8 cellular contexts compared by ENCODE assay signal in genomic region chr10:109978481-109978880, GRCh38. TPM values are rescaled to one million over a fixed set of nuclear protein-coding genes. Genes with fewer than 3 reads are reported as not detected.
DNase-seq lines count a peak whose midpoint lies in the region; ATAC-seq, FAIRE-seq and TF ChIP-seq lines count a peak whose summit lies in the region.

No MANE protein-coding gene starts in this region.

- no peak for TF ChIP-seq POLR2A in H54 (IDR thresholded peaks at IDR 0.05; ENCODE audit: low read depth, low read length)

- no peak for FAIRE-seq in H54 (lab: Jason Lieb, UNC)

- peak; percentile 36 for DNase-seq in NOMO-1 treated with DMSO at 0.1 percent for 48 hours (lab: John Stamatoyannopoulos, UW; ENCODE audit: unreplicated experiment)
- no peak for DNase-seq in NOMO-1 treated with dmso at 0.1 percent for 144 hours (lab: John Stamatoyannopoulos, UW; ENCODE audit: unreplicated experiment)
- DNase-seq in RPMI8226: peak; percentile 17
- peak; percentile 65 for DNase-seq in activated naive CD4-positive, alpha-beta T cell treated with Interleukin-2 at 50 U/mL for 16 hours
- peak; percentile 26 for DNase-seq in left cardiac atrium
- peak; percentile 31 to 59 for DNase-seq in stimulated activated CD4-positive, alpha-beta T cell treated with anti-CD3 and anti-CD28 coated beads, Interleukin-12 subunit alpha, Interleukin-12 subunit beta, amount 100 ng/mL, for 24 hours (ENCODE audit: low read depth in 2 of 2)
- DNase-seq in H54 (ENCODE audit: insufficient read length, low spot score): no peak
- no peak for DNase-seq in amniotic stem cell (lab: John Stamatoyannopoulos, UW)

- ATAC-seq in left cardiac atrium: peak; percentile 28 to 36

- intact Hi-C loops in left cardiac atrium (cut with DNase I): loop anchor here in 1 of 2 donors (10.0 kb wide), 1 partner anchor 94 kb away; no protein-coding TSS in a partner anchor

RNA-seq across cellular contexts. Expression of gene ADD3, which starts 29.3 kb away (rescaled TPM):
- total RNA-seq in left cardiac atrium: 100 to 1,000 TPM in 1 of 2 donors, 10 to 100 TPM in 1; 75.2 to 125 TPM

RNA-seq across cellular contexts. Expression of gene XPNPEP1, which starts 55.2 kb away (rescaled TPM):
- total RNA-seq in left cardiac atrium: 10 to 100 TPM; 36.3 to 40.7 TPM

Comparison
In these comparisons a context has a peak if more than half of its experiments do, and no peak if none do; other contexts are left out.
1. DNase-seq: peak in NOMO-1 treated with DMSO at 0.1 percent for 48 hours (single experiment), RPMI8226 (single experiment), activated naive CD4-positive, alpha-beta T cell treated with Interleukin-2 at 50 U/mL for 16 hours (single experiment), left cardiac atrium (single experiment) and stimulated activated CD4-positive, alpha-beta T cell treated with anti-CD3 and anti-CD28 coated beads, Interleukin-12 subunit alpha, Interleukin-12 subunit beta, amount 100 ng/mL, for 24 hours (2 of 2); none in NOMO-1 treated with dmso at 0.1 percent for 144 hours (single experiment), H54 (single experiment) and amniotic stem cell (single experiment).